In genomic region chr19:35404879-35405622, GRCh38 we compare ENCODE assay signal across 8 cellular contexts.
DNase-seq lines count a peak whose midpoint lies in the region; ATAC-seq and TF ChIP-seq lines count a peak whose summit lies in the region.

No MANE protein-coding gene starts in this region.

- H3K4me3 ChIP-seq in epithelial cell of esophagus (ENCODE audit: low read length) = no peak overlapping the region

- in situ Hi-C loops in ACHN (cut with HindIII; ENCODE audit: low pct_ligation_motif_present, low pct_unique_long_range_greater_than_20kb, low sequenced_read_pairs) = no loop called here

- peak; percentile 27 for DNase-seq in ACHN
- DNase-seq in HS-27A (ENCODE audit: low read depth) = peak; percentile 69
- peak; percentile 91 for DNase-seq in epithelial cell of esophagus (ENCODE audit: low read depth)
- peak; percentile 53 to 92 for DNase-seq in stimulated activated CD8-positive, alpha-beta memory T cell treated with anti-CD3 and anti-CD28 coated beads, Interleukin-7, amount 100 ng/mL, for 48 hours (ENCODE audit: extremely low read depth in 1 of 2, low read depth in 1 of 2)
- no peak for DNase-seq in GDM1 (lab: John Stamatoyannopoulos, UW)

- no peak for TF ChIP-seq CTCF in epithelial cell of esophagus (IDR thresholded peaks at IDR 0.05; ENCODE audit: insufficient read depth, low read depth, low read length, missing control alignments)

- ATAC-seq in GM19025 (IDR thresholded peaks at IDR 0.05; ENCODE audit: low read depth, unreplicated experiment) (peak; percentile 84), HG03045 (IDR thresholded peaks at IDR 0.05; ENCODE audit: unreplicated experiment) (no peak), SK-N-SH treated with all-trans-retinoic acid at 6 μM for 48 hours (no peak; the same call in 2 of the 3 replicates)

TF ChIP-seq in SK-N-SH treated with all-trans-retinoic acid at 6 μM for 48 hours, 23 proteins besides CTCF, POLR2A, EP300 and RAD21:
- TF ChIP-seq TCF4 (CRISPR knock-in tag; IDR thresholded peaks at IDR 0.05; ENCODE audit: borderline replicate concordance) (no peak), SNAI2 (CRISPR knock-in tag; IDR thresholded peaks at IDR 0.05) (no peak), PPARA (CRISPR knock-in tag; IDR thresholded peaks at IDR 0.05; ENCODE audit: borderline replicate concordance) (no peak), ARNTL (CRISPR knock-in tag; IDR thresholded peaks at IDR 0.05; ENCODE audit: borderline replicate concordance, low read depth) (no peak), RARB (CRISPR knock-in tag; IDR thresholded peaks at IDR 0.05) (no peak), ZC3H10 (CRISPR knock-in tag; IDR thresholded peaks at IDR 0.05) (no peak), ZNF70 (CRISPR knock-in tag; IDR thresholded peaks at IDR 0.05) (no peak), PATZ1 (CRISPR knock-in tag; IDR thresholded peaks at IDR 0.05; ENCODE audit: borderline replicate concordance) (no peak), CSDC2 (CRISPR knock-in tag; IDR thresholded peaks at IDR 0.05) (no peak), ZFP30 (CRISPR knock-in tag; IDR thresholded peaks at IDR 0.05) (no peak), TOX (CRISPR knock-in tag; IDR thresholded peaks at IDR 0.05; ENCODE audit: borderline replicate concordance) (no peak), CREB5 (CRISPR knock-in tag; IDR thresholded peaks at IDR 0.05; ENCODE audit: low read depth) (no peak)
